13 cellular contexts compared by ENCODE assay signal in genomic region chr13:111282425-111282824, GRCh38. TPM values are rescaled to one million over a fixed set of nuclear protein-coding genes. Genes with fewer than 3 reads are reported as not detected.
DNase-seq lines count a peak whose midpoint lies in the region; ATAC-seq and TF ChIP-seq lines count a peak whose summit lies in the region.
"Had no signal": no experiment of that assay in that cellular context is flagged by ENCODE, and none has a peak within 500 bp of the region (broad histone marks: within the 10 kb centered on the region; RNA-seq: fewer than 3 reads in every experiment).

No MANE protein-coding gene starts in this region.

- intact Hi-C loops in Right ventricle myocardium inferior (cut with DNase I) (loop anchor here (10.0 kb wide), 1 partner anchor 218 kb away; no protein-coding TSS in a partner anchor), uterus (cut with DNase I; ENCODE audit: low total_unique reads) (no loop called here)

- H3K27ac ChIP-seq in cardiac muscle cell (peak overlapping the region; percentile 66), epithelial cell of prostate (peak overlapping the region; percentile 41), osteoblast (ENCODE audit: low read depth, low read length) (peak overlapping the region; percentile 95), uterus (peak overlapping the region; percentile 73 to 90)

- H3K4me2 ChIP-seq in osteoblast (ENCODE audit: insufficient read depth, low read length) = no peak overlapping the region

- H3K4me3 ChIP-seq in cardiac muscle cell (no peak overlapping the region), osteoblast (ENCODE audit: insufficient read depth, low read length) (no peak overlapping the region), uterus (no peak overlapping the region)

- TF ChIP-seq CTCF in cardiac muscle cell (IDR thresholded peaks at IDR 0.05; ENCODE audit: low read depth, low read length) = no peak
- no peak for TF ChIP-seq CTCF in osteoblast (IDR thresholded peaks at IDR 0.05; ENCODE audit: extremely low read depth, low read depth, low read length)
- no peak for TF ChIP-seq CTCF in uterus (IDR thresholded peaks at IDR 0.05)

- ATAC-seq in Right ventricle myocardium inferior (no peak), GM21360 (IDR thresholded peaks at IDR 0.05; ENCODE audit: unreplicated experiment) (no peak)
- ATAC-seq: activated T-helper 17 cell treated with anti-CD3 and anti-CD28 coated beads, Interleukin-2, amount 50 U/mL, for 72 hours had no signal

- H2AFZ ChIP-seq in osteoblast (ENCODE audit: low read length) = no peak overlapping the region

- no peaks in the 10 kb centered on the region for H3K27me3 ChIP-seq in cardiac muscle cell
- H3K27me3 ChIP-seq in osteoblast (ENCODE audit: insufficient read depth, low read length) = no peaks in the 10 kb centered on the region
- H3K27me3 ChIP-seq in uterus = no peaks in the 10 kb centered on the region

- peaks cover 23% of the 10 kb centered on the region for H3K36me3 ChIP-seq in cardiac muscle cell
- H3K36me3 ChIP-seq in osteoblast (ENCODE audit: insufficient read depth, low read length) = peaks cover 62% of the 10 kb centered on the region
- no peaks in the 10 kb centered on the region for H3K36me3 ChIP-seq in uterus

- no peaks in the 10 kb centered on the region for H4K20me1 ChIP-seq in osteoblast (ENCODE audit: insufficient read depth, low read length)

- no peak for TF ChIP-seq POLR2A in uterus (IDR thresholded peaks at IDR 0.05)

- H3K79me2 ChIP-seq in osteoblast (ENCODE audit: insufficient read depth, low read length) = peaks cover 13% of the 10 kb centered on the region

- H3K9me3 ChIP-seq in cardiac muscle cell (ENCODE audit: low read depth) (no peaks in the 10 kb centered on the region), osteoblast (ENCODE audit: low read depth, low read length) (no peaks in the 10 kb centered on the region), uterus (no peaks in the 10 kb centered on the region)

- DNase-seq in cardiac muscle cell (ENCODE audit: low read depth in 1 of 2, low spot score in 1 of 2) (no peak), Right ventricle myocardium inferior (ENCODE audit: missing footprints) (no peak), epithelial cell of prostate (ENCODE audit: low read depth, low spot score) (peak; percentile 27), osteoblast (ENCODE audit: insufficient read length, low spot score, missing footprints) (no peak), uterus (no peak), ecto neural progenitor cell (ENCODE audit: low spot score) (no peak), putamen (ENCODE audit: low spot score) (no peak)
- DNase-seq: activated CD4-positive, alpha-beta T cell treated with anti-CD3 and anti-CD28 coated beads, Interleukin-2, amount 10 ng/mL, durations not matched to agents 7 days and 5 days; DMS153; Karpas-422; OCI-M1 had no signal

- H3K4me1 ChIP-seq in cardiac muscle cell (ENCODE audit: low read depth) = peaks cover 35% of the 10 kb centered on the region
- peaks cover 27% of the 10 kb centered on the region for H3K4me1 ChIP-seq in osteoblast (ENCODE audit: insufficient read depth, low read length)
- H3K4me1 ChIP-seq in uterus = no peaks in the 10 kb centered on the region

RNA-seq across cellular contexts. Expression of gene TEX29, which starts 38.0 kb away (rescaled TPM):
- total RNA-seq in cardiac muscle cell (not detected in 2 replicates), Right ventricle myocardium inferior (not detected), osteoblast (0.36 TPM in 1 of 2 replicates, not detected in the other), uterus (under 1 TPM in 1 of 4 donors, not detected in 3; 0.91 TPM)
- polyA plus RNA-seq in cardiac muscle cell = not detected in 2 replicates

Comparison
In these comparisons a context has a peak if more than half of its experiments do, and no peak if none do; other contexts are left out.
1. H3K27ac ChIP-seq: peak in every context shown above with its lines; median percentile 95 in osteoblast; 82 in uterus; 66 in cardiac muscle cell; 41 in epithelial cell of prostate.